In genomic region chr11:40877981-40878380, GRCh38 we compare ENCODE assay signal across 22 cellular contexts.
"Had no signal": no experiment of that assay in that cellular context is flagged by ENCODE, and none has a peak within 500 bp of the region (broad histone marks: within the 10 kb centered on the region; RNA-seq: fewer than 3 reads in every experiment).

No MANE protein-coding gene starts in this region.

- DNase-seq: effector memory CD8-positive, alpha-beta T cell; gastrocnemius medialis; heart right ventricle; hypothalamus; kidney glomerular epithelial cell; nucleus accumbens; ovary; sigmoid colon; stimulated activated CD4-positive, alpha-beta T cell treated with anti-CD3 and anti-CD28 coated beads, Interleukin-12 subunit alpha, Interleukin-12 subunit beta, amount 100 ng/mL, for 4 hours; stimulated activated naive CD4-positive, alpha-beta T cell; stomach; substantia nigra; transverse colon had no signal

- H3K27me3 Mint-ChIP-seq: dendritic cell treated with granulocyte-macrophage colony-stimulating factor and Interleukin-4, amounts not matched to agents 40 ng/mL and 50 ng/mL, for 4 days; effector memory CD8-positive, alpha-beta T cell; natural killer cell treated with Interleukin-12 subunit alpha and Interleukin-12 subunit beta and Interleukin-15 and Interleukin-18, amount 100 ng/mL, for 72 hours had no signal

- H3K9me3 ChIP-seq: esophagus muscularis mucosa, gastrocnemius medialis, ovary, right atrium auricular region, sigmoid colon, stomach, thoracic aorta, transverse colon had no signal

- H3K27me3 ChIP-seq: esophagus muscularis mucosa, gastrocnemius medialis, heart right ventricle, neural progenitor cell, ovary, right atrium auricular region, sigmoid colon, stomach, transverse colon had no signal

- H3K9me3 Mint-ChIP-seq: dendritic cell treated with granulocyte-macrophage colony-stimulating factor and Interleukin-4, amounts not matched to agents 40 ng/mL and 50 ng/mL, for 4 days; mesothelial cell of epicardium; neural progenitor cell had no signal

- H3K4me3 Mint-ChIP-seq: dendritic cell treated with granulocyte-macrophage colony-stimulating factor and Interleukin-4, amounts not matched to agents 40 ng/mL and 50 ng/mL, for 4 days; effector memory CD8-positive, alpha-beta T cell; mesothelial cell of epicardium; natural killer cell treated with Interleukin-12 subunit alpha and Interleukin-12 subunit beta and Interleukin-15 and Interleukin-18, amount 100 ng/mL, for 72 hours; neural progenitor cell had no signal

- H3K4me3 ChIP-seq: esophagus muscularis mucosa, gastrocnemius medialis, heart right ventricle, neural progenitor cell, ovary, right atrium auricular region, sigmoid colon, skin epidermis, stomach, thoracic aorta, transverse colon had no signal

- H3K36me3 Mint-ChIP-seq: mesothelial cell of epicardium, neural progenitor cell had no signal

- H3K27ac Mint-ChIP-seq: dendritic cell treated with granulocyte-macrophage colony-stimulating factor and Interleukin-4, amounts not matched to agents 40 ng/mL and 50 ng/mL, for 4 days; effector memory CD8-positive, alpha-beta T cell; mesothelial cell of epicardium; natural killer cell treated with Interleukin-12 subunit alpha and Interleukin-12 subunit beta and Interleukin-15 and Interleukin-18, amount 100 ng/mL, for 72 hours; neural progenitor cell had no signal

- H3K36me3 ChIP-seq: esophagus muscularis mucosa, gastrocnemius medialis, heart right ventricle, neural progenitor cell, ovary, right atrium auricular region, sigmoid colon, stomach, thoracic aorta, transverse colon had no signal

- H3K4me1 ChIP-seq: esophagus muscularis mucosa, gastrocnemius medialis, heart right ventricle, neural progenitor cell, right atrium auricular region, sigmoid colon, stomach, transverse colon had no signal

- H3K4me1 Mint-ChIP-seq: mesothelial cell of epicardium, neural progenitor cell had no signal

- H3K27ac ChIP-seq: epithelial cell of prostate, esophagus muscularis mucosa, gastrocnemius medialis, heart right ventricle, neural progenitor cell, ovary, right atrium auricular region, sigmoid colon, skin epidermis, stomach, thoracic aorta, transverse colon had no signal
